ENCODE assay signal across 8 cellular contexts in the genomic region with DNA sequence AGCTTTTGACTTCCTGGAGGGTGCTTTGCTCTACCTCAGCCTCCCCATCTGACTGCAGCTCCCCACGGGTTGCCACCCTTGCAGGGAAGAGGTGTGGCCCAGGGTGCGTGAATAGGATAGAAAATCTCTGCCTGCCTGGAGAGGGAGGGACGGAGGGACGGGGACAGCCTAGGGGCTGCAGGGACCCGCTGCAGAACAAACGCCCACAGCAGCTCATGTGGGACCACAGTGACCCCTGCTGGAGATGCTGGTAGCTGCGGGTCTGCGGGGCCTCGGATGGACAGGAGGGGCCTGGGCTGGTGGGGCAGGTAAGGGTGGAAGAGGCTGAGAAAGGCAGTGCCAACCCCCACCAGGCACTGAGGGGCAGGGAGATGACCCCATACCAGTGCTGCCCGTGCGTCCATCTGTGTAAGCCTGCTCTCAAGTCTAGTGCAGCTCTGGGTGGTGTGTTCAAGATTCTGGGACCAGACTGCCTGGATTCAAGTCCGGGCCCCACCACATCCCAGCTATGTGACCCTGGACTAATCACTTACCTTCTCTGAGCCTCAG. TPM values are rescaled to one million over a fixed set of nuclear protein-coding genes. Genes with fewer than 3 reads are reported as not detected.
A peak's percentile ranks its signal among the peaks of the same experiment; 100 is the strongest.
DNase-seq lines count a peak whose midpoint lies in the region; ATAC-seq and TF ChIP-seq lines count a peak whose summit lies in the region.

No MANE protein-coding gene starts in this region.

- POLR2A ChIA-PET in CD4-positive, alpha-beta memory T cell (lab: Charles Lee; ENCODE audit: partially characterized antibody): interaction anchor here (0.7 to 1.6 kb wide), 2 partner anchors 148 to 164 kb away, joined by 3 to 4 read pairs; no protein-coding TSS in a partner anchor

- H3K27me3 Mint-ChIP-seq in CD4-positive, alpha-beta memory T cell: peaks cover 4 to 7% of the 10 kb centered on the region in 2 donors
- no peaks in the 10 kb centered on the region; the same call in 1 of the 2 replicates for H3K27me3 Mint-ChIP-seq in HFFc6 (ENCODE audit: insufficient read depth)

- H3K9me3 ChIP-seq in CD4-positive, alpha-beta memory T cell (ENCODE audit: control insufficient read depth in 1 of 2, low read length in 2 of 2): no peaks in the 10 kb centered on the region
- H3K9me3 ChIP-seq in Peyer's patch (no peaks in the 10 kb centered on the region), neutrophil (no peaks in the 10 kb centered on the region), testis (no peaks in the 10 kb centered on the region)

- no peak overlapping the region for H3K4me3 ChIP-seq in CD4-positive, alpha-beta memory T cell (ENCODE audit: low read length in 2 of 2)
- H3K4me3 ChIP-seq in Peyer's patch (no peak overlapping the region), fibroblast of the aortic adventitia (ENCODE audit: low read depth, low read length) (no peak overlapping the region), neutrophil (ENCODE audit: low read depth in 1 of 2, low read length in 1 of 2) (no peak overlapping the region), testis (no peak overlapping the region)

- H3K4me1 ChIP-seq in CD4-positive, alpha-beta memory T cell (ENCODE audit: insufficient read depth, low read length): no peaks in the 10 kb centered on the region
- H3K4me1 ChIP-seq in Peyer's patch (no peaks in the 10 kb centered on the region), neutrophil (ENCODE audit: control insufficient read depth in 1 of 2, insufficient read depth in 1 of 2, low read depth in 1 of 2, low read length in 1 of 2) (peaks cover 16 to 30% of the 10 kb centered on the region in 2 experiments), testis (no peaks in the 10 kb centered on the region)

- TF ChIP-seq CTCF in HFFc6 (IDR thresholded peaks at IDR 0.05) (peak; percentile 96), Peyer's patch (IDR thresholded peaks at IDR 0.05) (peak; percentile 61 to 84 (median 74)), fibroblast of the aortic adventitia (IDR thresholded peaks at IDR 0.05; ENCODE audit: insufficient read depth, low read length) (peak; percentile 92), neutrophil (IDR thresholded peaks at IDR 0.05) (peak; percentile 92), testis (IDR thresholded peaks at IDR 0.05) (peak; percentile 74 to 88 (median 79))

- WGBS in testis, 2 donors: 30 to 42% methylated on average over 10 to 12 of the region's 12 CpGs

- no peaks in the 10 kb centered on the region for H3K36me3 ChIP-seq in CD4-positive, alpha-beta memory T cell (ENCODE audit: insufficient read depth, low read length)
- H3K36me3 ChIP-seq in Peyer's patch: no peaks in the 10 kb centered on the region
- H3K36me3 ChIP-seq in neutrophil: no peaks in the 10 kb centered on the region
- no peaks in the 10 kb centered on the region for H3K36me3 ChIP-seq in testis (ENCODE audit: low read depth, missing control alignments)

- intact Hi-C loops in CD4-positive, alpha-beta memory T cell (cut with micrococcal nuclease): no loop called here
- intact Hi-C loops in testis (cut with DNase I; ENCODE audit: low total_unique reads): loop anchor here (10.0 kb wide), 1 partner anchor 156 kb away; no protein-coding TSS in a partner anchor

- ATAC-seq in HG03045 (IDR thresholded peaks at IDR 0.05; ENCODE audit: unreplicated experiment): no peak

- H3K4me3 Mint-ChIP-seq in CD4-positive, alpha-beta memory T cell: peak overlapping the region in 1 of 8 donors; percentile 36
- H3K4me3 Mint-ChIP-seq in HFFc6: peak overlapping the region; percentile 78

- H3K4me1 Mint-ChIP-seq in CD4-positive, alpha-beta memory T cell: peaks cover 0 to 6% (median 1%) of the 10 kb centered on the region in 4 donors
- peaks cover 47% of the 10 kb centered on the region for H3K4me1 Mint-ChIP-seq in HFFc6 (ENCODE audit: low read depth)

- CTCF ChIA-PET in CD4-positive, alpha-beta memory T cell (lab: Charles Lee; ENCODE audit: partially characterized antibody): interaction anchor here (0.7 to 5.6 kb wide), 30 partner anchors 8 to 657 kb away, joined by 3 to 62 read pairs (median 8); no protein-coding TSS in a partner anchor

- no peak overlapping the region for H3K27ac ChIP-seq in CD4-positive, alpha-beta memory T cell (ENCODE audit: low read depth, low read length)
- H3K27ac ChIP-seq in Peyer's patch (no peak overlapping the region), neutrophil (no peak overlapping the region), testis (no peak overlapping the region)

- H3K27me3 ChIP-seq in CD4-positive, alpha-beta memory T cell (ENCODE audit: insufficient read depth, low read length): no peaks in the 10 kb centered on the region
- H3K27me3 ChIP-seq in Peyer's patch (no peaks in the 10 kb centered on the region), neutrophil (no peaks in the 10 kb centered on the region), testis (no peaks in the 10 kb centered on the region)

- no peaks in the 10 kb centered on the region for H3K9me3 Mint-ChIP-seq in CD4-positive, alpha-beta memory T cell
- no peaks in the 10 kb centered on the region for H3K9me3 Mint-ChIP-seq in HFFc6

- no peaks in the 10 kb centered on the region for H3K36me3 Mint-ChIP-seq in CD4-positive, alpha-beta memory T cell
- no peaks in the 10 kb centered on the region for H3K36me3 Mint-ChIP-seq in HFFc6 (ENCODE audit: low read depth)

- TF ChIP-seq POLR2A in Peyer's patch (IDR thresholded peaks at IDR 0.05): no peak
- TF ChIP-seq POLR2A in testis (IDR thresholded peaks at IDR 0.05): no peak

- peak overlapping the region in 1 of 7 donors; percentile 43 for H3K27ac Mint-ChIP-seq in CD4-positive, alpha-beta memory T cell
- H3K27ac Mint-ChIP-seq in HFFc6: 0 out of 2 replicates have a peak overlapping the region, but pooled peaks have one; percentile 12

- DNase-seq in CD4-positive, alpha-beta memory T cell: peak; percentile 35 to 63 (median 49)
- DNase-seq in HFFc6 (peak; percentile 35), Peyer's patch (peak; percentile 68 to 87 (median 78)), activated T-helper 1 cell treated with Interleukin-2 at 50 U/mL for 16 hours (ENCODE audit: low read depth) (peak; percentile 44), fibroblast of the aortic adventitia (ENCODE audit: low read depth) (peak; percentile 61), testis (peak; percentile 72)

RNA-seq across cellular contexts. Expression of gene KIAA1755, which starts 39.4 kb away (rescaled TPM):
- total RNA-seq in CD4-positive, alpha-beta memory T cell: not detected
- polyA plus RNA-seq in CD4-positive, alpha-beta memory T cell: not detected
- 1 to 10 TPM; 1.2 to 4.4 (median 2.2) TPM for total RNA-seq in HFFc6 (2021; fragmentation: NEBNext Ultra II Directional; extraction: Animal tissue kit (Norgen Biotek cat#: 25700))
- total RNA-seq in Peyer's patch: 1 to 10 TPM in 2 of 4 donors, under 1 TPM in 2; 0.35 to 4.1 (median 2.0) TPM
- total RNA-seq in fibroblast of the aortic adventitia (ENCODE audit: low replicate concordance): 4.9 and 10.8 TPM in 2 replicates
- 1 to 10 TPM; 7.6 to 9.6 TPM for total RNA-seq in testis
- 5.2 TPM for polyA plus RNA-seq in testis (ENCODE audit: insufficient read depth, low read depth, low replicate concordance)

RNA-seq across cellular contexts. Expression of gene TGM2, which starts 56.0 kb away (rescaled TPM):
- total RNA-seq in CD4-positive, alpha-beta memory T cell: under 1 TPM; 0.50 to 0.67 TPM
- polyA plus RNA-seq in CD4-positive, alpha-beta memory T cell: under 1 TPM; 0.09 to 0.11 TPM
- total RNA-seq in HFFc6 (2021; fragmentation: NEBNext Ultra II Directional; extraction: Animal tissue kit (Norgen Biotek cat#: 25700)): 100 to 1,000 TPM in 5 of 6 experiments, 10 to 100 TPM in 1; 99.6 to 430 (median 111) TPM
- total RNA-seq in Peyer's patch (100 to 1,000 TPM in 3 of 4 donors, 10 to 100 TPM in 1; 31.4 to 216 (median 145) TPM), fibroblast of the aortic adventitia (ENCODE audit: low replicate concordance) (6.0 and 117 TPM in 2 replicates), testis (1 to 10 TPM; 3.2 to 8.5 TPM)
- polyA plus RNA-seq in testis (ENCODE audit: insufficient read depth, low read depth, low replicate concordance): 49.0 TPM
